1 cellular context compared by ENCODE assay signal in genomic region chr6:42104095-42104806, GRCh38.
TF ChIP-seq lines count a peak whose summit lies in the region.

No MANE protein-coding gene starts in this region.

TF ChIP-seq in K562, 482 proteins besides CTCF, POLR2A, EP300 and RAD21 (continued from another document):
- TF ChIP-seq ZNF584 (CRISPR knock-in tag; IDR thresholded peaks at IDR 0.05; ENCODE audit: low read depth) (0 out of 2 replicates have a peak, but pooled peaks have one; percentile 23), NRF1 (conservative IDR thresholded peaks at IDR 0.05 in 1 of 2, IDR thresholded peaks at IDR 0.05 in 1 of 2) (peak in 1 of 2 experiments; percentile 23; a peak in 2 of 4 replicates), TCF7L2 (IDR thresholded peaks at IDR 0.05; ENCODE audit: low read depth, low read length) (no peak), CREB5 (CRISPR knock-in tag; IDR thresholded peaks at IDR 0.05) (no peak), HSF4 (CRISPR knock-in tag; IDR thresholded peaks at IDR 0.05; ENCODE audit: borderline replicate concordance) (0 out of 2 replicates have a peak, but pooled peaks have one; percentile 16), GTF2A2 (tag; IDR thresholded peaks at IDR 0.05) (0 out of 2 replicates have a peak, but pooled peaks have one; percentile 51), DIDO1 (tag; IDR thresholded peaks at IDR 0.05; ENCODE audit: low read depth) (no peak), SRF (CRISPR knock-in tag; IDR thresholded peaks at IDR 0.05) (peak in 1 of 2 experiments; percentile 79; a peak in 1 of 4 replicates), CREB1 (IDR thresholded peaks at IDR 0.05) (0 out of 2 replicates have a peak, but pooled peaks have one; percentile 37), CREB1 (CRISPR knock-in tag; IDR thresholded peaks at IDR 0.05) (no peak; the same call in 1 of the 2 replicates), LCOR (CRISPR knock-in tag; IDR thresholded peaks at IDR 0.05) (peak; percentile 61; the same call in 1 of the 2 replicates), ZNF57 (CRISPR knock-in tag; IDR thresholded peaks at IDR 0.05) (no peak), MAFK (IDR thresholded peaks at IDR 0.05; ENCODE audit: low read length) (no peak), NEUROD1 (IDR thresholded peaks at IDR 0.05; ENCODE audit: borderline replicate concordance, low read depth, low read length, partially characterized antibody) (peak; percentile 71), KAT7 (CRISPR knock-in tag; IDR thresholded peaks at IDR 0.05; ENCODE audit: borderline replicate concordance) (peak; percentile 86; the same call in 1 of the 2 replicates)
- TF ChIP-seq, protein P1, sequence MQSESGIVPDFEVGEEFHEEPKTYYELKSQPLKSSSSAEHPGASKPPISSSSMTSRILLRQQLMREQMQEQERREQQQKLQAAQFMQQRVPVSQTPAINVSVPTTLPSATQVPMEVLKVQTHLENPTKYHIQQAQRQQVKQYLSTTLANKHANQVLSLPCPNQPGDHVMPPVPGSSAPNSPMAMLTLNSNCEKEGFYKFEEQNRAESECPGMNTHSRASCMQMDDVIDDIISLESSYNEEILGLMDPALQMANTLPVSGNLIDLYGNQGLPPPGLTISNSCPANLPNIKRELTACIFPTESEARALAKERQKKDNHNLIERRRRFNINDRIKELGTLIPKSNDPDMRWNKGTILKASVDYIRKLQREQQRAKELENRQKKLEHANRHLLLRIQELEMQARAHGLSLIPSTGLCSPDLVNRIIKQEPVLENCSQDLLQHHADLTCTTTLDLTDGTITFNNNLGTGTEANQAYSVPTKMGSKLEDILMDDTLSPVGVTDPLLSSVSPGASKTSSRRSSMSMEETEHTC (IDR thresholded peaks at IDR 0.05) = no peak
- TF ChIP-seq, protein P2, sequence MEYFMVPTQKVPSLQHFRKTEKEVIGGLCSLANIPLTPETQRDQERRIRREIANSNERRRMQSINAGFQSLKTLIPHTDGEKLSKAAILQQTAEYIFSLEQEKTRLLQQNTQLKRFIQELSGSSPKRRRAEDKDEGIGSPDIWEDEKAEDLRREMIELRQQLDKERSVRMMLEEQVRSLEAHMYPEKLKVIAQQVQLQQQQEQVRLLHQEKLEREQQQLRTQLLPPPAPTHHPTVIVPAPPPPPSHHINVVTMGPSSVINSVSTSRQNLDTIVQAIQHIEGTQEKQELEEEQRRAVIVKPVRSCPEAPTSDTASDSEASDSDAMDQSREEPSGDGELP (CRISPR knock-in tag; IDR thresholded peaks at IDR 0.05; ENCODE audit: borderline replicate concordance) = peak; percentile 62; the same call in 1 of the 2 replicates
- TF ChIP-seq, protein P3, sequence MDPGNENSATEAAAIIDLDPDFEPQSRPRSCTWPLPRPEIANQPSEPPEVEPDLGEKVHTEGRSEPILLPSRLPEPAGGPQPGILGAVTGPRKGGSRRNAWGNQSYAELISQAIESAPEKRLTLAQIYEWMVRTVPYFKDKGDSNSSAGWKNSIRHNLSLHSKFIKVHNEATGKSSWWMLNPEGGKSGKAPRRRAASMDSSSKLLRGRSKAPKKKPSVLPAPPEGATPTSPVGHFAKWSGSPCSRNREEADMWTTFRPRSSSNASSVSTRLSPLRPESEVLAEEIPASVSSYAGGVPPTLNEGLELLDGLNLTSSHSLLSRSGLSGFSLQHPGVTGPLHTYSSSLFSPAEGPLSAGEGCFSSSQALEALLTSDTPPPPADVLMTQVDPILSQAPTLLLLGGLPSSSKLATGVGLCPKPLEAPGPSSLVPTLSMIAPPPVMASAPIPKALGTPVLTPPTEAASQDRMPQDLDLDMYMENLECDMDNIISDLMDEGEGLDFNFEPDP (CRISPR knock-in tag; IDR thresholded peaks at IDR 0.05) = no peak
- TF ChIP-seq, protein P4, sequence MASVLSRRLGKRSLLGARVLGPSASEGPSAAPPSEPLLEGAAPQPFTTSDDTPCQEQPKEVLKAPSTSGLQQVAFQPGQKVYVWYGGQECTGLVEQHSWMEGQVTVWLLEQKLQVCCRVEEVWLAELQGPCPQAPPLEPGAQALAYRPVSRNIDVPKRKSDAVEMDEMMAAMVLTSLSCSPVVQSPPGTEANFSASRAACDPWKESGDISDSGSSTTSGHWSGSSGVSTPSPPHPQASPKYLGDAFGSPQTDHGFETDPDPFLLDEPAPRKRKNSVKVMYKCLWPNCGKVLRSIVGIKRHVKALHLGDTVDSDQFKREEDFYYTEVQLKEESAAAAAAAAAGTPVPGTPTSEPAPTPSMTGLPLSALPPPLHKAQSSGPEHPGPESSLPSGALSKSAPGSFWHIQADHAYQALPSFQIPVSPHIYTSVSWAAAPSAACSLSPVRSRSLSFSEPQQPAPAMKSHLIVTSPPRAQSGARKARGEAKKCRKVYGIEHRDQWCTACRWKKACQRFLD (CRISPR knock-in tag; IDR thresholded peaks at IDR 0.05) = peak; percentile 64; the same call in 1 of the 2 replicates
